Comparison of ENCODE assay signal across 1 cellular context in the genomic region with DNA sequence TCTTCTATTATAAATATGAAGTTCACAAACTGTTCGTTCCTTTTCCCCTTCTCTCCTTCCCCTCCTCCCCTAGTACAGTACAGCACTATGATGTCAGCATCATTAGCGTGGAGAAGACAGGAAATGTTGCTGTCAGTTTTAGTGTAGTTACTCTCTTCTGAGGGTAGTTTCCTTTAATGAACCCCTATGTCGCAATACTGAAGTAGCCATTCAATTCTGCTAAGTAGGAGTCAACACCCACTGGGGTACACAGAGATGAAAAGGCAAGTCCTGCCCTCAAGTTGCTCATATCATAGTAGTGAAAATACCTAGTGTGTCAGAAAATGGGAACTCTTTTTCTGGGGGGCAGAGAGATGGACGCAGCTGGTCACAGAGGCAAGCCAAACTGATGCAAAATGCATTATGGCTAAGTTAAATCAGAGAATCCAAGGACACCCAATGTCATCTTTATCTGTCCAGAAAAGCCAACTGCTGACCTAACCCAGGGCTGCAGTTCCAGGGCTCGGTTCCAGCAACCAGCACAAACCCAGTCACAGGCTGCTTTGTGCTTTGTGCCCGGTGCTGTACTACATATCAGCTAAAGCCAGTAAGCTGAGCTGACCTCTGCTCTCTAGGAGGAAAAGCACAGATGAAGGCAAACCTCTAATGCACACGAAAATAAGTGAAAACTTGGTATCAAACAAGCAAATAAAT.
A peak's percentile ranks its signal among the peaks of the same experiment; 100 is the strongest.
TF ChIP-seq lines count a peak whose summit lies in the region.

No MANE protein-coding gene starts in this region.

TF ChIP-seq in IMR-90, 13 proteins besides CTCF, POLR2A, EP300 and RAD21:
- TF ChIP-seq CEBPB (IDR thresholded peaks at IDR 0.05; ENCODE audit: low read depth, low read length) (peak; percentile 74), CHD1 (IDR thresholded peaks at IDR 0.05; ENCODE audit: low read depth, low read length) (no peak), MXI1 (IDR thresholded peaks at IDR 0.05; ENCODE audit: borderline replicate concordance, low read depth, low read length) (no peak), USF2 (IDR thresholded peaks at IDR 0.05; ENCODE audit: low read depth, low read length) (no peak), SMC3 (IDR thresholded peaks at IDR 0.05; ENCODE audit: low read depth, low read length) (no peak)
